Comparison of ENCODE assay signal across 1 cellular context in the genomic region with DNA sequence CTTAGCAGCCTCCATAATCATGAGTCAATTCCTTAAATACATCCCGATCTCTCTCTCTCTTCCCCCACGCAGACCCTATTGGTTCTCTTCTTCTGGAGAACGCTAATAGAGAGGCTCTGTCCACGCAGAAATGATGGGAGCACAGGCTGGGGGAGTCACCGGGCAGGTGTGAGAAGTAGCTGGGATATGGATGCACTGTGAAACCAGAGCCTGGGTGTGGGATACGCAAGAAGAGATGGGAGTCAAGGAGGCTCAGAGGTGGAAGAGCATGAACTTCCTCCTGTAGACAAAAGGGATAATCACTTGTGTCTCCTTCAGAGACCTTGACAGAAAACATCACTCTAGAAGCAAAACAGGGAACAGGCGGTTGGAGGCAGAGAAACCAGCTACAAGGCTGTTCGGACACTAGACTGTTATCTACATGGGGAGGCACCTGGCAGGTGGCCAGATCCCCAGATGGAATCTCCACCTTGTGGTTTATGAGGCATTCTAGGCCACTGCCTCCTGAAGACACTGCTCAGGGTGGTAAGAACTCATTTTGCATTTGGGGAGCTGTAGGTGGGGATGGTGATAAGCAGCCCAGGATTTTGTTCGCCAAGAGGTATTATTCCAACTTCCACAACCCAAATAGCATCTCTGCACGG.
TF ChIP-seq lines count a peak whose summit lies in the region.

No MANE protein-coding gene starts in this region.

TF ChIP-seq in endothelial cell of umbilical vein, 7 proteins besides CTCF, POLR2A, EP300 and RAD21 (continued from another document):
- TF ChIP-seq, protein P1, sequence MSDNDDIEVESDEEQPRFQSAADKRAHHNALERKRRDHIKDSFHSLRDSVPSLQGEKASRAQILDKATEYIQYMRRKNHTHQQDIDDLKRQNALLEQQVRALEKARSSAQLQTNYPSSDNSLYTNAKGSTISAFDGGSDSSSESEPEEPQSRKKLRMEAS (IDR thresholded peaks at IDR 0.05; ENCODE audit: insufficient read depth, insufficient read length) = no peak
- TF ChIP-seq EZH2 (IDR thresholded peaks at IDR 0.05; ENCODE audit: borderline replicate concordance, low read depth, low read length, severe bottlenecking) (no peak), MYC (IDR thresholded peaks at IDR 0.05; ENCODE audit: low read depth, low read length) (no peak), JUN (IDR thresholded peaks at IDR 0.05; ENCODE audit: borderline replicate concordance, insufficient read depth, insufficient read length, low read depth) (no peak)
